In the genomic region with DNA sequence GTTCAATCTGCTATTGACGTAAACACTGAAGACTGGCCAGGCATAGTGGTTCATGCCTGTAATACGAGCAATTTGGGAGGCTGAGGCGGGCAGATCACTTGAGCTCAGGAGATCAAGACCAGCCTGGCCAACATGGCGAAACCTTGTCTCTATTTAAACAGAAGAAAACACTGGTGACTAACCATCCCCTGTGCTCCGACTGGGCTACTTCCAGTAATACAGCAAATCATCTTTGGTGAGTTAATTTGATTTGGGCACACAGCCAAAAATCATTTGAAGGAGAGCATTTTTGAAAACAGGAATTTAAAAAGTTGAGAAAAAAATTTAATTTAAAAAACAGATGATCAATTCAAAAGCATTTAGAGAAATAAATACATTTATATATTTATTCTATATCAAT, we compare ENCODE assay signal across 24 cellular contexts. TPM values are rescaled to one million over a fixed set of nuclear protein-coding genes. Genes with fewer than 3 reads are reported as not detected.
DNase-seq lines count a peak whose midpoint lies in the region; ATAC-seq, FAIRE-seq and TF ChIP-seq lines count a peak whose summit lies in the region.
"Had no signal": no experiment of that assay in that cellular context is flagged by ENCODE, and none has a peak within 500 bp of the region (broad histone marks: within the 10 kb centered on the region; RNA-seq: fewer than 3 reads in every experiment).

No MANE protein-coding gene starts in this region.

- POLR2A ChIA-PET in K562 (lab: Yijun Ruan, JAX) = no interaction called here

- no peak for FAIRE-seq in K562 (lab: Jason Lieb, UNC)
- FAIRE-seq: GM19239, H54 had no signal

- 85% methylated on average over 5 of the region's 5 CpGs for WGBS in K562 (ENCODE audit: insufficient coverage, low coverage, missing lambda C conversion rate)

- H4K20me1 ChIP-seq in K562 (replicated peaks; ENCODE audit: control insufficient read depth, insufficient read depth, low read length) = no peaks in the 10 kb centered on the region

- no TSS peak for BruUV-seq in K562 (replicated peaks; lab: Mats Ljungman, UMichigan)

- TF ChIP-seq EP300 in K562 (IDR thresholded peaks at IDR 0.05; ENCODE audit: low read length) = no peak

- no peak overlapping the region for H3K27ac ChIP-seq in K562 (ENCODE audit: extremely low read depth, low read depth, low read length)
- H3K27ac ChIP-seq: neural progenitor cell, prostate gland, upper lobe of right lung had no signal

- TF ChIP-seq POLR2A in K562 (conservative IDR thresholded peaks at IDR 0.05) = no peak

- H2AFZ ChIP-seq in K562 (ENCODE audit: low read depth, low read length) = no peak overlapping the region
- H2AFZ ChIP-seq: neural progenitor cell had no signal

- no peak for TF ChIP-seq RAD21 in K562 (CRISPR knock-in tag; conservative IDR thresholded peaks at IDR 0.05 in 1 of 2, IDR thresholded peaks at IDR 0.05 in 1 of 2)

- H3K9me1 ChIP-seq in K562 (ENCODE audit: control insufficient read depth, insufficient read depth, low read length) = no peaks in the 10 kb centered on the region

- H3K27me3 ChIP-seq in BE2C (no peaks in the 10 kb centered on the region), K562 (ENCODE audit: control insufficient read depth in 2 of 2, insufficient read depth in 2 of 2, low read length in 2 of 2) (no peaks in the 10 kb centered on the region)
- H3K27me3 ChIP-seq: neural progenitor cell, upper lobe of right lung had no signal

- H3K9me3 ChIP-seq in BE2C (no peaks in the 10 kb centered on the region; the same call in none of the 2 replicates), K562 (replicated peaks; ENCODE audit: control insufficient read depth, insufficient read depth, low read depth, low read length) (no peaks in the 10 kb centered on the region)
- H3K9me3 ChIP-seq: mucosa of descending colon, prostate gland, upper lobe of right lung had no signal

- no peak for TF ChIP-seq CTCF in BE2C (IDR thresholded peaks at IDR 0.05; ENCODE audit: low read depth, low read length)
- TF ChIP-seq CTCF in K562 (IDR thresholded peaks at IDR 0.05 in 2 of 3, conservative IDR thresholded peaks at IDR 0.05 in 1 of 3; ENCODE audit: insufficient read depth in 2 of 3, low read depth in 1 of 3, low read length in 3 of 3) = no peak
- TF ChIP-seq CTCF in fibroblast of the aortic adventitia (IDR thresholded peaks at IDR 0.05; ENCODE audit: insufficient read depth, low read length) = no peak

- H3K79me2 ChIP-seq in K562 (ENCODE audit: control insufficient read depth, insufficient read depth, low read length) = no peaks in the 10 kb centered on the region

- H3K9ac ChIP-seq in K562 (ENCODE audit: insufficient read depth in 1 of 2, low read depth in 2 of 2, low read length in 2 of 2) = no peak overlapping the region
- H3K9ac ChIP-seq: neural progenitor cell had no signal

- H3K4me3 ChIP-seq in BE2C (ENCODE audit: low read depth, low read length) = no peak overlapping the region
- H3K4me3 ChIP-seq in K562 = no peak overlapping the region
- no peak overlapping the region for H3K4me3 ChIP-seq in fibroblast of the aortic adventitia (ENCODE audit: low read depth, low read length)
- H3K4me3 ChIP-seq: mucosa of descending colon, neural progenitor cell, prostate gland, smooth muscle cell, upper lobe of right lung had no signal

- H3K4me2 ChIP-seq in K562 (ENCODE audit: insufficient read depth, low read length) = no peak overlapping the region
- H3K4me2 ChIP-seq: neural progenitor cell, smooth muscle cell had no signal

- H3K36me3 ChIP-seq in BE2C (peaks cover 53% of the 10 kb centered on the region), K562 (ENCODE audit: control insufficient read depth, insufficient read depth, low read length) (no peaks in the 10 kb centered on the region)
- H3K36me3 ChIP-seq: neural progenitor cell, prostate gland had no signal

- no peak for ATAC-seq in K562
- ATAC-seq in GM18867 (IDR thresholded peaks at IDR 0.05; ENCODE audit: unreplicated experiment) = no peak
- no peak for ATAC-seq in GM21528 (IDR thresholded peaks at IDR 0.05; ENCODE audit: low FRiP score, unreplicated experiment)
- ATAC-seq: mucosa of descending colon, upper lobe of right lung had no signal

- CTCF ChIA-PET in K562 (lab: Yijun Ruan, JAX; ENCODE audit: low intra/inter-chr PET ratio) = no interaction called here

- DNase-seq in BE2C (peak; percentile 25), LHCN-M2 (ENCODE audit: low read depth) (peak; percentile 55), K562 (ENCODE audit: extremely low read depth in 1 of 4, low spot score in 3 of 4) (no peak), fibroblast of the aortic adventitia (ENCODE audit: low read depth) (peak; percentile 75), OCI-M2 (lab: John Stamatoyannopoulos, UW; ENCODE audit: unreplicated experiment) (no peak), SW 1271 (lab: John Stamatoyannopoulos, UW) (no peak)
- DNase-seq: activated CD4-positive, alpha-beta T cell treated with anti-CD3 and anti-CD28 coated beads, Interleukin-2, amount 50 U/mL, for 4 hours; activated gamma-delta T cell; amygdala; foreskin melanocyte; hypothalamus; mucosa of descending colon; NCI-H1694; NCI-H510A; SHP77 treated with DMSO at 0.1 percent for 48 hours; stimulated activated CD4-positive, alpha-beta T cell treated with anti-CD3 and anti-CD28 coated beads, Interleukin-4, amount 100 ng/mL, for 1 hour; upper lobe of right lung had no signal

- in situ Hi-C loops in K562 (cut with MboI) = no loop called here

- H3K4me1 ChIP-seq in BE2C (no peaks in the 10 kb centered on the region; the same call in 1 of the 2 replicates), K562 (replicated peaks in 1 of 2; ENCODE audit: control insufficient read depth in 2 of 2, insufficient read depth in 2 of 2, low read length in 2 of 2) (no peaks in the 10 kb centered on the region)
- H3K4me1 ChIP-seq: neural progenitor cell, prostate gland, upper lobe of right lung had no signal

- intact Hi-C loops in K562 (cut with micrococcal nuclease) = no loop called here

TF ChIP-seq in K562, 482 proteins besides CTCF, POLR2A, EP300 and RAD21:
- TF ChIP-seq, protein P1, sequence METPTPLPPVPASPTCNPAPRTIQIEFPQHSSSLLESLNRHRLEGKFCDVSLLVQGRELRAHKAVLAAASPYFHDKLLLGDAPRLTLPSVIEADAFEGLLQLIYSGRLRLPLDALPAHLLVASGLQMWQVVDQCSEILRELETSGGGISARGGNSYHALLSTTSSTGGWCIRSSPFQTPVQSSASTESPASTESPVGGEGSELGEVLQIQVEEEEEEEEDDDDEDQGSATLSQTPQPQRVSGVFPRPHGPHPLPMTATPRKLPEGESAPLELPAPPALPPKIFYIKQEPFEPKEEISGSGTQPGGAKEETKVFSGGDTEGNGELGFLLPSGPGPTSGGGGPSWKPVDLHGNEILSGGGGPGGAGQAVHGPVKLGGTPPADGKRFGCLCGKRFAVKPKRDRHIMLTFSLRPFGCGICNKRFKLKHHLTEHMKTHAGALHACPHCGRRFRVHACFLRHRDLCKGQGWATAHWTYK (CRISPR knock-in tag; IDR thresholded peaks at IDR 0.05) = no peak
- TF ChIP-seq, protein P2, sequence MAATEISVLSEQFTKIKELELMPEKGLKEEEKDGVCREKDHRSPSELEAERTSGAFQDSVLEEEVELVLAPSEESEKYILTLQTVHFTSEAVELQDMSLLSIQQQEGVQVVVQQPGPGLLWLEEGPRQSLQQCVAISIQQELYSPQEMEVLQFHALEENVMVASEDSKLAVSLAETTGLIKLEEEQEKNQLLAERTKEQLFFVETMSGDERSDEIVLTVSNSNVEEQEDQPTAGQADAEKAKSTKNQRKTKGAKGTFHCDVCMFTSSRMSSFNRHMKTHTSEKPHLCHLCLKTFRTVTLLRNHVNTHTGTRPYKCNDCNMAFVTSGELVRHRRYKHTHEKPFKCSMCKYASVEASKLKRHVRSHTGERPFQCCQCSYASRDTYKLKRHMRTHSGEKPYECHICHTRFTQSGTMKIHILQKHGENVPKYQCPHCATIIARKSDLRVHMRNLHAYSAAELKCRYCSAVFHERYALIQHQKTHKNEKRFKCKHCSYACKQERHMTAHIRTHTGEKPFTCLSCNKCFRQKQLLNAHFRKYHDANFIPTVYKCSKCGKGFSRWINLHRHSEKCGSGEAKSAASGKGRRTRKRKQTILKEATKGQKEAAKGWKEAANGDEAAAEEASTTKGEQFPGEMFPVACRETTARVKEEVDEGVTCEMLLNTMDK (IDR thresholded peaks at IDR 0.05; ENCODE audit: borderline replicate concordance, insufficient read depth, low read depth, low read length, poor library complexity, severe bottlenecking) = no peak
- TF ChIP-seq SMAD4 (CRISPR knock-in tag; conservative IDR thresholded peaks at IDR 0.05) = no peak
- peak; percentile 79 for TF ChIP-seq NFIC (IDR thresholded peaks at IDR 0.05)
- TF ChIP-seq ZNF174 (CRISPR knock-in tag; IDR thresholded peaks at IDR 0.05) = no peak
- TF ChIP-seq RFX5 (IDR thresholded peaks at IDR 0.05; ENCODE audit: low read depth, low read length) = no peak
- TF ChIP-seq BACH1 (tag; IDR thresholded peaks at IDR 0.05) = no peak

RNA-seq across cellular contexts. Expression of a gene that starts 52.0 kb away (rescaled TPM):
- 25.3 TPM for polyA plus RNA-seq in BE2C (2012; ENCODE audit: insufficient read depth, insufficient read length, low read depth)
- 71.4 and 80.1 TPM in 2 replicates for total RNA-seq in LHCN-M2 (2014; rRNA removed)
- polyA plus RNA-seq in LHCN-M2 (2012) = 54.6 TPM
- 81.0 and 127 TPM in 2 replicates for total RNA-seq in K562 (2011; cell fraction: chromatin; rRNA removed; ENCODE audit: low replicate concordance)
- total RNA-seq in K562 (2011; cell fraction: nucleolus; rRNA removed) = 24.8 and 40.4 TPM in 2 replicates
- 67.7 and 90.5 TPM in 2 replicates for total RNA-seq in K562 (2011; cell fraction: nucleoplasm; rRNA removed)
- 8.1 and 10.4 TPM in 2 replicates for total RNA-seq in K562 (2014; rRNA removed)
- 15.0 and 16.5 TPM in 2 replicates for total RNA-seq in K562 (2014; rRNA removed; fragmentation: Illumina TruSeq; extraction: Trizol)
- 11.3 and 12.1 TPM in 2 replicates for total RNA-seq in K562 (2015; rRNA removed; fragmentation: Illumina TruSeq; extraction: Trizol)
- 20.0 and 20.1 TPM in 2 replicates for total RNA-seq in K562 (2021)
- polyA plus RNA-seq in K562 (2011; rRNA removed) = 22.5 and 37.3 TPM in 2 replicates
- polyA plus RNA-seq in K562 (2011; cell fraction: cytosol; rRNA removed) = 12.3 and 36.0 TPM in 2 replicates
- polyA plus RNA-seq in K562 (2011; cell fraction: nucleus; rRNA removed) = 44.1 and 66.0 TPM in 2 replicates
- polyA plus RNA-seq in K562 (2012) = 13.2 and 34.7 TPM in 2 replicates
- 16.8 and 19.6 TPM in 2 replicates for polyA plus RNA-seq in K562 (2014; fragmentation: Illumina TruSeq; extraction: Trizol)
- 1 to 10 TPM; 7.1 to 8.1 TPM for polyA plus RNA-seq in K562 (2014; fragmentation: Nextera tagmentation; extraction: Ambion mirVana)
- polyA plus RNA-seq in K562 (2014; rRNA removed) = 9.0 and 10.5 TPM in 2 replicates
- polyA minus RNA-seq in K562 (2011; rRNA and poly(A)+ RNA removed) = 34.8 and 79.8 TPM in 2 replicates
- 17.4 and 37.8 TPM in 2 replicates for polyA minus RNA-seq in K562 (2011; cell fraction: cytosol; rRNA and poly(A)+ RNA removed)
- polyA minus RNA-seq in K562 (2011; cell fraction: nucleus; rRNA and poly(A)+ RNA removed) = 39.9 and 102 TPM in 2 replicates
- total RNA-seq in fibroblast of the aortic adventitia (ENCODE audit: low replicate concordance) = 30.1 and 149 TPM in 2 replicates

Comparison
In these comparisons a context has a peak if more than half of its experiments do, and no peak if none do; other contexts are left out.
1. DNase-seq: peak in BE2C (single experiment), LHCN-M2 (single experiment) and fibroblast of the aortic adventitia (single experiment); none in K562 (0 of 4), OCI-M2 (single experiment) and SW 1271 (0 of 2).